In genomic region chr6:134247271-134247833, GRCh38 we compare ENCODE assay signal across 8 cellular contexts.
DNase-seq lines count a peak whose midpoint lies in the region; ATAC-seq and TF ChIP-seq lines count a peak whose summit lies in the region.

No MANE protein-coding gene starts in this region.

- H3K4me1 ChIP-seq in left lung: peaks cover 0 to 45% of the 10 kb centered on the region in 2 donors
- H3K4me1 ChIP-seq in transverse colon: peaks cover 0 to 22% (median 0%) of the 10 kb centered on the region in 4 donors

- WGBS in transverse colon (ENCODE audit: low coverage in 1 of 2), 2 donors: 55 to 56% methylated on average over 4 to 5 of the region's 5 CpGs

- H3K27ac ChIP-seq in left lung: no peak overlapping the region
- no peak overlapping the region for H3K27ac ChIP-seq in transverse colon

- in situ Hi-C loops in transverse colon (cut with MboI; ENCODE audit: low pct_ligation_motif_present in 1 of 4, low pct_unique_long_range_greater_than_20kb in 1 of 4, low sequenced_read_pairs in 3 of 4): no loop called here

- TF ChIP-seq POLR2A in transverse colon (IDR thresholded peaks at IDR 0.05): no peak

- H3K4me3 ChIP-seq in left lung (no peak overlapping the region), transverse colon (no peak overlapping the region)

- DNase-seq in activated CD4-positive, alpha-beta T cell treated with anti-CD3 and anti-CD28 coated beads, Interleukin-2, amount 50 U/mL, for 48 hours: peak; percentile 52 to 67
- DNase-seq in left lung (no peak), transverse colon (peak; percentile 19), GM03348 (ENCODE audit: low spot score) (no peak), COLO829 (ENCODE audit: low spot score) (no peak), left ventricle myocardium superior (no peak)

- no peaks in the 10 kb centered on the region for H3K9me3 ChIP-seq in left lung
- no peaks in the 10 kb centered on the region for H3K9me3 ChIP-seq in transverse colon

- intact Hi-C loops in left lung (cut with DNase I) (no loop called here), transverse colon (cut with DNase I; ENCODE audit: low total_unique reads) (no loop called here), left ventricle myocardium superior (cut with micrococcal nuclease) (no loop called here)

- H3K36me3 ChIP-seq in left lung (no peaks in the 10 kb centered on the region), transverse colon (no peaks in the 10 kb centered on the region)

- TF ChIP-seq CTCF in left lung (IDR thresholded peaks at IDR 0.05) (no peak), transverse colon (IDR thresholded peaks at IDR 0.05) (no peak)

- H3K27me3 ChIP-seq in left lung: no peaks in the 10 kb centered on the region
- H3K27me3 ChIP-seq in transverse colon: no peaks in the 10 kb centered on the region

- ATAC-seq in GM19043 (IDR thresholded peaks at IDR 0.05; ENCODE audit: low read depth, unreplicated experiment) (peak; percentile 89), HG03103 (IDR thresholded peaks at IDR 0.05; ENCODE audit: low read depth, unreplicated experiment) (peak; percentile 90), left lung (peak; percentile 34), left ventricle myocardium superior (no peak)

- TF ChIP-seq EP300 in transverse colon (IDR thresholded peaks at IDR 0.05; ENCODE audit: low read depth): no peak

Comparison
In these comparisons a context has a peak if more than half of its experiments do, and no peak if none do; other contexts are left out.
1. DNase-seq: peak in activated CD4-positive, alpha-beta T cell treated with anti-CD3 and anti-CD28 coated beads, Interleukin-2, amount 50 U/mL, for 48 hours (2 of 2) and transverse colon (single experiment); none in left lung (0 of 2), GM03348 (single experiment), COLO829 (single experiment) and left ventricle myocardium superior (single experiment).